27 cellular contexts compared by ENCODE assay signal in genomic region chr3:62462097-62462789, GRCh38.
"Had no signal": no experiment of that assay in that cellular context is flagged by ENCODE, and none has a peak within 500 bp of the region (broad histone marks: within the 10 kb centered on the region; RNA-seq: fewer than 3 reads in every experiment).

No MANE protein-coding gene starts in this region.

- H3K4me3 ChIP-seq: PC-9 had no signal

- H3K27ac ChIP-seq: PC-9, RWPE1 had no signal

- DNase-seq: activated CD4-positive, alpha-beta T cell treated with anti-CD3 and anti-CD28 coated beads, Interleukin-2, amount 10 ng/mL, durations not matched to agents 24 days and 14 days; activated CD4-positive, alpha-beta T cell treated with anti-CD3 and anti-CD28 coated beads, Interleukin-2, amount 50 U/mL, for 48 hours; activated CD8-positive, alpha-beta T cell treated with anti-CD3 and anti-CD28 coated beads, Interleukin-2, amount 10 ng/mL, durations not matched to agents 7 days and 5 days; activated naive CD4-positive, alpha-beta T cell treated with anti-CD3 and anti-CD28 coated beads, Interleukin-2, amount 10 ng/mL, durations not matched to agents 7 days and 5 days; activated naive CD8-positive, alpha-beta T cell treated with anti-CD3 and anti-CD28 coated beads, Interleukin-2, amount 50 U/mL, for 24 hours; activated T-cell treated with anti-CD3 and anti-CD28 coated beads, Interleukin-2, amount 50 U/mL, for 24 hours; caudate nucleus; cerebellar nuclear complex; MM.1S; MV-4-11; NCI-H1092; NCI-H1436 treated with DMSO at 0.1 percent for 48 hours; NCI-H1694 treated with DMSO at 0.1 percent for 48 hours; NCI-H2029; NCI-H510A; NCI-H526; NCI-H748 treated with DMSO at 0.1 percent for 48 hours; NK-92 treated with Interleukin-12 subunit alpha and Interleukin-12 subunit beta, amount 100 ng/mL, for 24 hours; PC-9; SIG-M5; SW 1271; T-helper 1 cell; T-helper 2 cell; T-helper 9 cell had no signal

- ATAC-seq: activated CD8-positive, alpha-beta T cell treated with anti-CD3 and anti-CD28 coated beads, Interleukin-2, amount 10 ng/mL, durations not matched to agents 7 days and 5 days; activated naive CD8-positive, alpha-beta T cell treated with anti-CD3 and anti-CD28 coated beads, Interleukin-2, amount 50 U/mL, for 24 hours; Right ventricle myocardium inferior; SK-N-SH treated with all-trans-retinoic acid at 6 μM for 48 hours had no signal
